ENCODE assay signal across 9 cellular contexts in the genomic region with DNA sequence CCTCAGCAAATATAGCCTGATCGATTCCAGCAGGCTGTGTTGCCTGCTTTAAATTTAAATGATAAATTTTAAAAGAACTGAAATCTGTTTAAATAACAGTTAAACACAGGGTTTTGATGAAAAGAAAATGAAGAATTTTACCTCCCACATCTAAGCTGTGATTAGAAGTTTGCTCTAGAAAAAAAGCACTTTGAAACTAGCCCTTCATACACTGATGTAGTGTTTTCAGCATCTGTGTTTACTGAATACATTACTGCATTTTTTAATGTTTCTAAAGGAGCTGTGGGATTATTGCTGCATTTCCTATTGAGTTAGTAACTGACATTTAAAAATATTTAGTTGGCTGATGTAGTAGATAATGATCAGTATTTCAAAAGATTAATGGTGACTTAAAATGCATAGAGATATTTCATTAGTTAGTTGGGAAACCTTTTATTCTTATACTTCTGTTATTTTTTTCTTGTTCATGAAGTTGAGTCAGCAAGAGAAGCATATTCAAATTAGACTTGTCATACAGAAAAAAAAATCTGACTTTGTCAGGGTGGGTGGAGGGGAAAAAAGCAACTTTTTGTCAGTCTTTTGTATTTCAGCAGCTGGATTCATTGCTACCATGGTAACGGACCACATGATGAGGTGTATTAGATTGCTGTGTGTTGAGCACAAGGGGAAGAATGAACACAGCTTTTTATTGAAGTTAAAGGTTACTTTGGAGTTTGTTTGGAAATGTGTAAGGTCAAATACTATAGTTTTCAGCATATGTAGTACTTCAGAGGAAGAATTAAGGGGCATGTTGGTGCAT. TPM values are rescaled to one million over a fixed set of nuclear protein-coding genes. Genes with fewer than 3 reads are reported as not detected.
DNase-seq lines count a peak whose midpoint lies in the region; ATAC-seq and TF ChIP-seq lines count a peak whose summit lies in the region.
"Had no signal": no experiment of that assay in that cellular context is flagged by ENCODE, and none has a peak within 500 bp of the region (broad histone marks: within the 10 kb centered on the region; RNA-seq: fewer than 3 reads in every experiment).

A gene (plus strand): TSS at position 668 of the 799 bp plus-strand sequence. CDS start 45,679 bp downstream, outside the sequence.

- POLR2A ChIA-PET in activated CD4-positive, alpha-beta T cell treated with anti-CD3 and anti-CD28 coated beads for 36 hours (lab: Charles Lee) = no interaction called here

- no peaks in the 10 kb centered on the region for H3K9me3 ChIP-seq in adrenal gland (replicated peaks in 1 of 3)
- H3K9me3 ChIP-seq in heart left ventricle = no peaks in the 10 kb centered on the region

- H3K36me3 ChIP-seq in adrenal gland (replicated peaks in 1 of 2) (no peaks in the 10 kb centered on the region), heart left ventricle (no peaks in the 10 kb centered on the region)

- H3K4me1 ChIP-seq in adrenal gland (replicated peaks in 1 of 2) (peaks cover 23 to 43% of the 10 kb centered on the region in 2 donors), heart left ventricle (peaks cover 8 to 43% (median 29%) of the 10 kb centered on the region in 12 donors)

- H3K4me3 Mint-ChIP-seq in activated CD4-positive, alpha-beta T cell treated with anti-CD3 and anti-CD28 coated beads for 36 hours = no peak within 1 kb of the TSS
- H3K4me3 Mint-ChIP-seq: CD4-positive, CD25-positive, alpha-beta regulatory T cell had no signal

- H3K27ac Mint-ChIP-seq in activated CD4-positive, alpha-beta T cell treated with anti-CD3 and anti-CD28 coated beads for 36 hours = no peak within 1 kb of the TSS
- H3K27ac Mint-ChIP-seq: CD4-positive, CD25-positive, alpha-beta regulatory T cell had no signal

- no peaks in the 10 kb centered on the region for H3K36me3 Mint-ChIP-seq in activated CD4-positive, alpha-beta T cell treated with anti-CD3 and anti-CD28 coated beads for 36 hours (ENCODE audit: low read depth)
- H3K36me3 Mint-ChIP-seq: CD4-positive, CD25-positive, alpha-beta regulatory T cell had no signal

- CTCF ChIA-PET in activated CD4-positive, alpha-beta T cell treated with anti-CD3 and anti-CD28 coated beads for 36 hours (lab: Charles Lee) = no interaction called here

- H3K27me3 Mint-ChIP-seq in activated CD4-positive, alpha-beta T cell treated with anti-CD3 and anti-CD28 coated beads for 36 hours = peaks cover 9% of the 10 kb centered on the region
- H3K27me3 Mint-ChIP-seq: CD4-positive, CD25-positive, alpha-beta regulatory T cell had no signal

- TF ChIP-seq CTCF in adrenal gland (IDR thresholded peaks at IDR 0.05) (no peak), heart left ventricle (IDR thresholded peaks at IDR 0.05) (no peak), retinal pigment epithelial cell (conservative IDR thresholded peaks at IDR 0.05; ENCODE audit: low read depth, low read length) (no peak), GM20000 (IDR thresholded peaks at IDR 0.05; ENCODE audit: extremely low read depth, missing control alignments) (no peak)

- H3K4me1 Mint-ChIP-seq in activated CD4-positive, alpha-beta T cell treated with anti-CD3 and anti-CD28 coated beads for 36 hours = peaks cover 2% of the 10 kb centered on the region
- H3K4me1 Mint-ChIP-seq: CD4-positive, CD25-positive, alpha-beta regulatory T cell had no signal

- ATAC-seq in activated CD4-positive, alpha-beta T cell treated with anti-CD3 and anti-CD28 coated beads for 36 hours = peak; percentile 63
- ATAC-seq in heart left ventricle (peak; percentile 57 to 76 (median 71)), GM19023 (IDR thresholded peaks at IDR 0.05; ENCODE audit: unreplicated experiment) (no peak)

- H3K27me3 ChIP-seq in adrenal gland = no peaks in the 10 kb centered on the region
- H3K27me3 ChIP-seq in heart left ventricle = no peaks in the 10 kb centered on the region

- H3K9me3 Mint-ChIP-seq in activated CD4-positive, alpha-beta T cell treated with anti-CD3 and anti-CD28 coated beads for 36 hours (ENCODE audit: low read depth) = no peaks in the 10 kb centered on the region

- WGBS in adrenal gland, 4 donors = 45 to 68% (median 62%) methylated on average over 2 of the region's 2 CpGs
- 53 to 60% (median 58%) methylated on average over 2 of the region's 2 CpGs for WGBS in heart left ventricle, 4 donors

- DNase-seq in activated CD4-positive, alpha-beta T cell treated with anti-CD3 and anti-CD28 coated beads for 36 hours = no peak
- DNase-seq in activated CD4-positive, alpha-beta T cell treated with anti-CD3 and anti-CD28 coated beads, Interleukin-2, amount 50 U/mL, for 4 hours = no peak
- DNase-seq in adrenal gland = peak in 3 of 7 donors; percentile 28 to 45 (median 30)
- no peak for DNase-seq in heart left ventricle
- peak; percentile 87 for DNase-seq in retinal pigment epithelial cell (ENCODE audit: low read depth)
- no peak for DNase-seq in GM19238 (ENCODE audit: insufficient read length, low spot score)
- no peak for DNase-seq in GM20000 (ENCODE audit: low spot score)
- DNase-seq: CD4-positive, CD25-positive, alpha-beta regulatory T cell had no signal

- peak within 1 kb of the TSS in 2 of 4 donors; percentile 5 to 37 for H3K4me3 ChIP-seq in adrenal gland
- H3K4me3 ChIP-seq in heart left ventricle = peak within 1 kb of the TSS in 9 of 12 donors; percentile 10 to 48 (median 33)
- peak within 1 kb of the TSS; percentile 69 for H3K4me3 ChIP-seq in retinal pigment epithelial cell (ENCODE audit: low read length)

- no peak for TF ChIP-seq POLR2A in adrenal gland (IDR thresholded peaks at IDR 0.05)
- TF ChIP-seq POLR2A in heart left ventricle (IDR thresholded peaks at IDR 0.05) = no peak

- intact Hi-C loops in activated CD4-positive, alpha-beta T cell treated with anti-CD3 and anti-CD28 coated beads for 36 hours (cut with DNase I, micrococcal nuclease) = no loop called here
- intact Hi-C loops in adrenal gland (cut with DNase I) (no loop called here), heart left ventricle (cut with DNase I) (loop anchor here in 1 of 10 donors (2.0 to 10.0 kb wide), 2 partner anchors 19 to 115 kb away; no protein-coding TSS in a partner anchor)

- peak within 1 kb of the TSS in 4 of 5 donors; percentile 31 to 69 (median 53) for H3K27ac ChIP-seq in adrenal gland
- H3K27ac ChIP-seq in heart left ventricle = peak within 1 kb of the TSS; percentile 42 to 85 (median 66)

RNA-seq across cellular contexts. Expression of the gene that starts here (rescaled TPM):
- total RNA-seq in activated CD4-positive, alpha-beta T cell treated with anti-CD3 and anti-CD28 coated beads for 36 hours = under 1 TPM; 0.48 to 0.53 TPM
- 10 to 100 TPM in 7 of 8 donors, 1 to 10 TPM in 1; 6.3 to 43.9 (median 22.5) TPM for total RNA-seq in adrenal gland
- polyA plus RNA-seq in adrenal gland = 10 to 100 TPM in 2 of 3 donors, 1 to 10 TPM in 1; 8.2 to 23.1 (median 14.8) TPM
- 100 to 1,000 TPM; 149 to 220 (median 188) TPM for total RNA-seq in heart left ventricle
- 10 to 100 TPM; 92.6 to 94.3 TPM for polyA plus RNA-seq in heart left ventricle
- total RNA-seq: CD4-positive, CD25-positive, alpha-beta regulatory T cell had no signal
- polyA plus RNA-seq: CD4-positive, CD25-positive, alpha-beta regulatory T cell had no signal

Comparison
In these comparisons a context has a peak if more than half of its experiments do, and no peak if none do; other contexts are left out.
1. RNA of the gene that starts here (total RNA-seq): 149 to 220 TPM in heart left ventricle and 6.3 to 43.9 TPM in adrenal gland; 0.48 to 0.53 TPM in activated CD4-positive, alpha-beta T cell treated with anti-CD3 and anti-CD28 coated beads for 36 hours; every median in the first group is over 4 times any median in the second.
2. Peak in ATAC-seq in activated CD4-positive, alpha-beta T cell treated with anti-CD3 and anti-CD28 coated beads for 36 hours; RNA of the gene not detected or under 1 TPM.